ENCODE assay signal across 3 cellular contexts in genomic region chr2:47000679-47001075, GRCh38.
TF ChIP-seq lines count a peak whose summit lies in the region.

No MANE protein-coding gene starts in this region.

TF ChIP-seq in SK-N-SH, 30 proteins besides CTCF, POLR2A, EP300 and RAD21 (continued from another document):
- TF ChIP-seq PBX3 (IDR thresholded peaks at IDR 0.05): no peak
- TF ChIP-seq YY1 (IDR thresholded peaks at IDR 0.05; ENCODE audit: low read depth): no peak

TF ChIP-seq in SK-N-SH treated with all-trans-retinoic acid at 6 μM for 48 hours, 23 proteins besides CTCF, POLR2A, EP300 and RAD21:
- TF ChIP-seq TSHZ2 (CRISPR knock-in tag; IDR thresholded peaks at IDR 0.05) (no peak), TCF4 (CRISPR knock-in tag; IDR thresholded peaks at IDR 0.05; ENCODE audit: borderline replicate concordance) (no peak), SNAI2 (CRISPR knock-in tag; IDR thresholded peaks at IDR 0.05) (no peak), ZC3H10 (CRISPR knock-in tag; IDR thresholded peaks at IDR 0.05) (no peak), POU6F1 (CRISPR knock-in tag; IDR thresholded peaks at IDR 0.05; ENCODE audit: borderline replicate concordance, low read depth) (no peak), ZFP30 (CRISPR knock-in tag; IDR thresholded peaks at IDR 0.05) (no peak), GLIS3 (CRISPR knock-in tag; IDR thresholded peaks at IDR 0.05) (no peak), RARB (CRISPR knock-in tag; IDR thresholded peaks at IDR 0.05) (no peak), PATZ1 (CRISPR knock-in tag; IDR thresholded peaks at IDR 0.05; ENCODE audit: borderline replicate concordance) (no peak), TOX (CRISPR knock-in tag; IDR thresholded peaks at IDR 0.05; ENCODE audit: borderline replicate concordance) (no peak), CSDC2 (CRISPR knock-in tag; IDR thresholded peaks at IDR 0.05) (no peak), PPARA (CRISPR knock-in tag; IDR thresholded peaks at IDR 0.05; ENCODE audit: borderline replicate concordance) (no peak), ZNF70 (CRISPR knock-in tag; IDR thresholded peaks at IDR 0.05) (no peak), ARNTL (CRISPR knock-in tag; IDR thresholded peaks at IDR 0.05; ENCODE audit: borderline replicate concordance, low read depth) (no peak), ISL1 (CRISPR knock-in tag; IDR thresholded peaks at IDR 0.05) (no peak), CREB5 (CRISPR knock-in tag; IDR thresholded peaks at IDR 0.05; ENCODE audit: low read depth) (no peak), ZFP3 (CRISPR knock-in tag; IDR thresholded peaks at IDR 0.05) (no peak), BACH2 (CRISPR knock-in tag; IDR thresholded peaks at IDR 0.05; ENCODE audit: borderline replicate concordance) (no peak)
TF ChIP-seq in SK-N-SH treated with all-trans-retinoic acid at 6 μM for 48 hours: peak in this region for 0.

TF ChIP-seq in HepG2, 621 proteins besides CTCF, POLR2A, EP300 and RAD21 (continued from another document):
- no peak for TF ChIP-seq ARID3A (IDR thresholded peaks at IDR 0.05; ENCODE audit: low read depth, low read length)
- TF ChIP-seq ZNF878 (CRISPR knock-in tag; IDR thresholded peaks at IDR 0.05): no peak
- no peak for TF ChIP-seq ZBTB46 (CRISPR knock-in tag; IDR thresholded peaks at IDR 0.05; ENCODE audit: borderline replicate concordance)
- TF ChIP-seq HMG20B (CRISPR knock-in tag; conservative IDR thresholded peaks at IDR 0.05): no peak
- no peak for TF ChIP-seq SYNCRIP (IDR thresholded peaks at IDR 0.05; ENCODE audit: insufficient read depth, low read depth, low read length)
- no peak for TF ChIP-seq XRCC5 (optimal IDR thresholded peaks at IDR 0.05; ENCODE audit: low read length)
- TF ChIP-seq PAWR (CRISPR knock-in tag; IDR thresholded peaks at IDR 0.05; ENCODE audit: borderline replicate concordance): no peak
- TF ChIP-seq ZZZ3 (CRISPR knock-in tag; IDR thresholded peaks at IDR 0.05; ENCODE audit: borderline replicate concordance): no peak
- TF ChIP-seq ATRX (CRISPR knock-in tag; IDR thresholded peaks at IDR 0.05; ENCODE audit: borderline replicate concordance): no peak
- no peak for TF ChIP-seq NR3C1 (CRISPR knock-in tag; IDR thresholded peaks at IDR 0.05)
- TF ChIP-seq KAT8 (CRISPR knock-in tag; IDR thresholded peaks at IDR 0.05): no peak
- no peak for TF ChIP-seq ZNF33A (CRISPR knock-in tag; IDR thresholded peaks at IDR 0.05; ENCODE audit: borderline replicate concordance)
